15 cellular contexts compared by ENCODE assay signal in the genomic region with DNA sequence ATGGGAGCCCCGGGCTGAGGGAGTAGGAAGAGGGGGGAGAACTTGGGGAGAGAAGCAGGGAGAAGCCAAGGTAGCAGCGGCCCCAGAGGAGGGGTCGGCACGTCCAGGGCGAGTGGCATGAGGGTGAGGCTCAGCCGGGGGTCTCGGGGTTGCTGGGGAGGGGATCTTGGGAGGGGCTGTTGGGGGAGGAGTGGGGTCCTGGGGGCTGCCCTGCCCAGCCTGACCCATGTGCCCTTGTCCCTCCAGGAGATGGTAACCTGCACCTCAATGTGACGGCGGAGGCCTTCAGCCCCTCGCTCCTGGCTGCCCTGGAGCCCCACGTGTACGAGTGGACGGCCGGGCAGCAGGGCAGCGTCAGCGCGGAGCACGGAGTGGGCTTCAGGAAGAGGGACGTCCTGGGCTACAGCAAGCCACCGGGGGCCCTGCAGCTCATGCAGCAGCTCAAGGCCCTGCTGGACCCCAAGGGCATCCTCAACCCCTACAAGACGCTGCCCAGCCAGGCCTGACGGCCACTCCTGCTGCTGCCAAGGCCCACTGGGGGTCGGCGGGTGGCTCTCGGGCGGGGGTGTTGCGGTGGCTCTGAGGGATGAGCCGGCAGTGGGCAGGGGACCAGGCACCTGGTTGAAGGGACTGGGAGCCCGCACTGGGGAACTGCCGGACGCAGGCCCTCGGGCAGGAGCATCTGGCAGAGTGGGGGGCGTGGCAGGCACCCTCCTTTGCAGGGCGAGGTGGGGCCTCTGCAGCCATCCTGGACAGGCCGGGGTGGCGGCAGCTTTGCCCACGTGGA. TPM values are rescaled to one million over a fixed set of nuclear protein-coding genes. Genes with fewer than 3 reads are reported as not detected.
A peak's percentile ranks its signal among the peaks of the same experiment; 100 is the strongest.
DNase-seq lines count a peak whose midpoint lies in the region; ATAC-seq lines count a peak whose summit lies in the region.
"Had no signal": no experiment of that assay in that cellular context is flagged by ENCODE, and none has a peak within 500 bp of the region (broad histone marks: within the 10 kb centered on the region; RNA-seq: fewer than 3 reads in every experiment).

No MANE protein-coding gene starts in this region.

- H3K4me3 ChIP-seq in H7 (ENCODE audit: insufficient read depth, low read depth, low read length), result no peak overlapping the region

- DNase-seq in activated effector memory CD4-positive, alpha-beta T cell treated with anti-CD3 and anti-CD28 coated beads, Interleukin-2, amount 50 U/mL, for 16 hours, result peak; percentile 61
- no peak for DNase-seq in activated effector memory CD4-positive, alpha-beta T cell treated with Interleukin-2 at 50 U/mL for 16 hours
- DNase-seq in H7 (peak; percentile 58), epidermal melanocyte (ENCODE audit: insufficient read length, low spot score) (peak; percentile 11), iPS-NIHi7 (ENCODE audit: extremely low spot score) (no peak), NCI-H524 (lab: John Stamatoyannopoulos, UW) (no peak)
- peak; percentile 18 for DNase-seq in stimulated activated CD8-positive, alpha-beta memory T cell treated with anti-CD3 and anti-CD28 coated beads, Interleukin-4, amount 100 ng/mL, for 48 hours
- DNase-seq: NCI-H774, T1000, trophoblast cell had no signal

- H3K36me3 ChIP-seq in H7 (replicated peaks; ENCODE audit: control insufficient read depth, insufficient read depth, low read length), result no peaks in the 10 kb centered on the region

- ATAC-seq in GM19397 (IDR thresholded peaks at IDR 0.05; ENCODE audit: unreplicated experiment), result no peak
- ATAC-seq: stimulated activated effector memory CD8-positive, alpha-beta T cell treated with anti-CD3 and anti-CD28 coated beads, Interleukin-12 subunit alpha, Interleukin-12 subunit beta, amount 100 ng/mL, for 72 hours had no signal

- H3K27me3 ChIP-seq in H7 (ENCODE audit: control insufficient read depth, insufficient read depth, low read length), result no peaks in the 10 kb centered on the region

RNA-seq across cellular contexts. Expression of gene GAL3ST2, which starts 9.0 kb away (rescaled TPM):
- 0.14 TPM in 1 of 2 replicates, not detected in the other for total RNA-seq in H7 (2014; rRNA removed; shearing (Covaris generic))
- total RNA-seq: astrocyte, M059J, SK-MEL-5 had no signal

RNA-seq across cellular contexts. Expression of gene D2HGDH, which starts 33.2 kb away (rescaled TPM):
- 23.5 and 26.3 TPM in 2 replicates for total RNA-seq in H7 (2014; rRNA removed; shearing (Covaris generic))

RNA-seq across cellular contexts. Expression of gene NEU4, which starts 41.3 kb away (rescaled TPM):
- total RNA-seq in H7 (2014; rRNA removed; shearing (Covaris generic)), result 0.41 TPM in 1 of 2 replicates, not detected in the other
- total RNA-seq: M059J, SK-MEL-5 had no signal

Comparison
In these comparisons a context has a peak if more than half of its experiments do, and no peak if none do; other contexts are left out.
1. DNase-seq: peak in activated effector memory CD4-positive, alpha-beta T cell treated with anti-CD3 and anti-CD28 coated beads, Interleukin-2, amount 50 U/mL, for 16 hours (single experiment), H7 (single experiment), epidermal melanocyte (single experiment) and stimulated activated CD8-positive, alpha-beta memory T cell treated with anti-CD3 and anti-CD28 coated beads, Interleukin-4, amount 100 ng/mL, for 48 hours (single experiment); none in activated effector memory CD4-positive, alpha-beta T cell treated with Interleukin-2 at 50 U/mL for 16 hours (single experiment), iPS-NIHi7 (single experiment) and NCI-H524 (0 of 2).